15 cellular contexts compared by ENCODE assay signal in genomic region chr2:129240061-129240460, GRCh38.
A peak's percentile ranks its signal among the peaks of the same experiment; 100 is the strongest.
DNase-seq lines count a peak whose midpoint lies in the region; ATAC-seq and TF ChIP-seq lines count a peak whose summit lies in the region.
"Had no signal": no experiment of that assay in that cellular context is flagged by ENCODE, and none has a peak within 500 bp of the region (broad histone marks: within the 10 kb centered on the region; RNA-seq: fewer than 3 reads in every experiment).

No MANE protein-coding gene starts in this region.

- intact Hi-C loops in esophagus muscularis mucosa (cut with DNase I): no loop called here
- intact Hi-C loops in sciatic nerve (cut with DNase I): no loop called here

- DNase-seq in esophagus muscularis mucosa (ENCODE audit: extremely low spot score) (peak; percentile 87), osteoblast (ENCODE audit: insufficient read length, low spot score, missing footprints) (peak; percentile 37), sciatic nerve (ENCODE audit: low spot score) (no peak), brain microvascular endothelial cell (no peak), SKM-1 (lab: John Stamatoyannopoulos, UW; ENCODE audit: unreplicated experiment) (no peak), NCI-H82 treated with DMSO at 0.1 percent for 48 hours (lab: John Stamatoyannopoulos, UW; ENCODE audit: unreplicated experiment) (no peak), hepatic stellate cell (ENCODE audit: low spot score) (no peak)
- DNase-seq: ACHN; CD4-positive, alpha-beta T cell; DMS153; DMS79 treated with DMSO at 0.1 percent for 48 hours; GF-D8; GM23248 had no signal

- peak; percentile 49 for ATAC-seq in sciatic nerve

- no peak overlapping the region for H3K4me3 ChIP-seq in esophagus muscularis mucosa
- H3K4me3 ChIP-seq in osteoblast (ENCODE audit: insufficient read depth, low read length): no peak overlapping the region
- no peak overlapping the region for H3K4me3 ChIP-seq in brain microvascular endothelial cell (ENCODE audit: low read depth, low read length)
- H3K4me3 ChIP-seq: GM23248, HAP-1 had no signal

- H3K27me3 ChIP-seq in esophagus muscularis mucosa: no peaks in the 10 kb centered on the region
- no peaks in the 10 kb centered on the region for H3K27me3 ChIP-seq in osteoblast (ENCODE audit: insufficient read depth, low read length)
- no peaks in the 10 kb centered on the region for H3K27me3 ChIP-seq in brain microvascular endothelial cell (replicated peaks)

- H3K27ac ChIP-seq in esophagus muscularis mucosa (replicated peaks in 1 of 4) (no peak overlapping the region), osteoblast (ENCODE audit: low read depth, low read length) (no peak overlapping the region), brain microvascular endothelial cell (no peak overlapping the region)
- H3K27ac ChIP-seq: C4-2B, GM23248 had no signal

- H3K36me3 ChIP-seq in esophagus muscularis mucosa: no peaks in the 10 kb centered on the region
- H3K36me3 ChIP-seq in osteoblast (ENCODE audit: insufficient read depth, low read length): no peaks in the 10 kb centered on the region
- no peaks in the 10 kb centered on the region for H3K36me3 ChIP-seq in brain microvascular endothelial cell (replicated peaks)
- H3K36me3 ChIP-seq: HAP-1 had no signal

- no peak for TF ChIP-seq EP300 in esophagus muscularis mucosa (IDR thresholded peaks at IDR 0.05)

- H3K79me2 ChIP-seq in osteoblast (ENCODE audit: insufficient read depth, low read length): no peaks in the 10 kb centered on the region

- no peak overlapping the region for H3K4me2 ChIP-seq in osteoblast (ENCODE audit: insufficient read depth, low read length)

- H3K4me1 ChIP-seq in esophagus muscularis mucosa (no peaks in the 10 kb centered on the region), osteoblast (ENCODE audit: insufficient read depth, low read length) (no peaks in the 10 kb centered on the region)
- H3K4me1 ChIP-seq: HAP-1 had no signal

- no peaks in the 10 kb centered on the region for H4K20me1 ChIP-seq in osteoblast (ENCODE audit: insufficient read depth, low read length)

- H3K9me3 ChIP-seq in esophagus muscularis mucosa (peaks cover 0 to 6% (median 0%) of the 10 kb centered on the region in 4 donors), osteoblast (ENCODE audit: low read depth, low read length) (peaks cover 3% of the 10 kb centered on the region)
- H3K9me3 ChIP-seq: HAP-1 had no signal

- no peak for TF ChIP-seq POLR2A in esophagus muscularis mucosa (IDR thresholded peaks at IDR 0.05; ENCODE audit: low read depth)

- WGBS in esophagus muscularis mucosa: 81% methylated on average over 2 of the region's 3 CpGs

- in situ Hi-C loops in brain microvascular endothelial cell (cut with HindIII; ENCODE audit: low pct_ligation_motif_present, low sequenced_read_pairs): no loop called here

- TF ChIP-seq CTCF in esophagus muscularis mucosa (IDR thresholded peaks at IDR 0.05): no peak
- TF ChIP-seq CTCF in osteoblast (IDR thresholded peaks at IDR 0.05; ENCODE audit: extremely low read depth, low read depth, low read length): no peak
- TF ChIP-seq CTCF in brain microvascular endothelial cell (IDR thresholded peaks at IDR 0.05; ENCODE audit: low read depth, low read length, missing control alignments): no peak

- H2AFZ ChIP-seq in osteoblast (ENCODE audit: low read length): no peak overlapping the region
- H2AFZ ChIP-seq: GM23248 had no signal

Comparison
In these comparisons a context has a peak if more than half of its experiments do, and no peak if none do; other contexts are left out.
1. DNase-seq: peak in esophagus muscularis mucosa (single experiment) and osteoblast (single experiment); none in sciatic nerve (single experiment), brain microvascular endothelial cell (single experiment), SKM-1 (single experiment), NCI-H82 treated with DMSO at 0.1 percent for 48 hours (single experiment) and hepatic stellate cell (single experiment).